17 cellular contexts compared by ENCODE assay signal in genomic region chrX:50971390-50971789, GRCh38.
DNase-seq lines count a peak whose midpoint lies in the region; ATAC-seq, FAIRE-seq and TF ChIP-seq lines count a peak whose summit lies in the region.
"Had no signal": no experiment of that assay in that cellular context is flagged by ENCODE, and none has a peak within 500 bp of the region (broad histone marks: within the 10 kb centered on the region; RNA-seq: fewer than 3 reads in every experiment).

No MANE protein-coding gene starts in this region.

- no peaks in the 10 kb centered on the region for H3K9me3 ChIP-seq in mammary epithelial cell (replicated peaks; ENCODE audit: insufficient read depth, low read length)

- BruUV-seq in mammary epithelial cell (replicated peaks; lab: Mats Ljungman, UMichigan), result no TSS peak

- H3K27ac ChIP-seq in mammary epithelial cell (ENCODE audit: insufficient read depth, low read depth, low read length), result peak overlapping the region; percentile 30
- H3K27ac ChIP-seq: coronary artery had no signal

- H3K27me3 ChIP-seq in mammary epithelial cell (ENCODE audit: insufficient read depth, low read length), result no peaks in the 10 kb centered on the region

- WGBS in mammary epithelial cell (ENCODE audit: low coverage, missing lambda C conversion rate), result 55% methylated on average over 2 of the region's 2 CpGs

- in situ Hi-C loops in mammary epithelial cell (cut with MboI; ENCODE audit: low sequenced_read_pairs in 2 of 2), result no loop called here

- ATAC-seq in HG03354 (IDR thresholded peaks at IDR 0.05; ENCODE audit: poor library complexity, severe bottlenecking, unreplicated experiment), result peak; percentile 86

- peak; percentile 2 for DNase-seq in activated CD4-positive, alpha-beta T cell treated with anti-CD3 and anti-CD28 coated beads for 48 hours
- no peak for DNase-seq in activated CD4-positive, alpha-beta T cell treated with anti-CD3 and anti-CD28 coated beads, Interleukin-2, amount 50 U/mL, for 4 hours
- DNase-seq in mammary epithelial cell (peak; percentile 76), retinal pigment epithelial cell (ENCODE audit: low read depth) (peak; percentile 10), OCI-M2 (lab: John Stamatoyannopoulos, UW; ENCODE audit: unreplicated experiment) (no peak), GM12892 (ENCODE audit: insufficient read length) (no peak), amygdala (lab: John Stamatoyannopoulos, UW) (no peak)
- DNase-seq: 8988T; activated naive CD4-positive, alpha-beta T cell treated with anti-CD3 and anti-CD28 coated beads for 36 hours; COR-L47; H9; left cardiac atrium; NCI-H2171 treated with DMSO at 0.1 percent for 48 hours; trophoblast cell had no signal

- no peak for TF ChIP-seq POLR2A in GM12892 (IDR thresholded peaks at IDR 0.05; ENCODE audit: low read depth, low read length)

- no peak overlapping the region for H3K4me2 ChIP-seq in mammary epithelial cell (ENCODE audit: insufficient read depth, low read depth, low read length)

- H3K9ac ChIP-seq in mammary epithelial cell (ENCODE audit: insufficient read depth, low read length), result no peak overlapping the region

- H3K4me3 ChIP-seq in mammary epithelial cell (replicated peaks in 1 of 3; ENCODE audit: insufficient read depth in 1 of 3, low read depth in 2 of 3, low read length in 3 of 3), result no peak overlapping the region
- H3K4me3 ChIP-seq in retinal pigment epithelial cell (ENCODE audit: low read length), result no peak overlapping the region
- H3K4me3 ChIP-seq: coronary artery had no signal

- CTCF ChIA-PET in mammary epithelial cell (lab: Charles Lee; ENCODE audit: low non-redundant PET), result no interaction called here

- H2AFZ ChIP-seq in mammary epithelial cell (ENCODE audit: low read depth, low read length), result no peak overlapping the region

- intact Hi-C loops in mammary epithelial cell (cut with micrococcal nuclease), result no loop called here

- no peak for FAIRE-seq in GM12892 (lab: Jason Lieb, UNC)
- FAIRE-seq: frontal cortex had no signal

- peaks cover 12% of the 10 kb centered on the region for H3K4me1 ChIP-seq in mammary epithelial cell (ENCODE audit: insufficient read depth, low read length)

- H3K79me2 ChIP-seq in mammary epithelial cell (ENCODE audit: insufficient read depth, low read length), result no peaks in the 10 kb centered on the region

- TF ChIP-seq CTCF in mammary epithelial cell (conservative IDR thresholded peaks at IDR 0.05 in 1 of 2, IDR thresholded peaks at IDR 0.05 in 1 of 2; ENCODE audit: extremely low read depth in 1 of 2, insufficient read depth in 1 of 2, low read depth in 1 of 2, low read length in 2 of 2) (no peak), retinal pigment epithelial cell (conservative IDR thresholded peaks at IDR 0.05; ENCODE audit: low read depth, low read length) (no peak)

- H3K36me3 ChIP-seq in mammary epithelial cell (ENCODE audit: insufficient read depth, low read length), result no peaks in the 10 kb centered on the region

- dilution Hi-C loops in mammary epithelial cell (cut with HindIII; ENCODE audit: low sequenced_read_pairs), result no loop called here

- H4K20me1 ChIP-seq in mammary epithelial cell (ENCODE audit: insufficient read depth, low read length), result no peaks in the 10 kb centered on the region

Comparison
In these comparisons a context has a peak if more than half of its experiments do, and no peak if none do; other contexts are left out.
1. DNase-seq: peak in activated CD4-positive, alpha-beta T cell treated with anti-CD3 and anti-CD28 coated beads for 48 hours (single experiment), mammary epithelial cell (single experiment) and retinal pigment epithelial cell (single experiment); none in activated CD4-positive, alpha-beta T cell treated with anti-CD3 and anti-CD28 coated beads, Interleukin-2, amount 50 U/mL, for 4 hours (0 of 2), OCI-M2 (single experiment), GM12892 (single experiment) and amygdala (0 of 56).